8 cellular contexts compared by ENCODE assay signal in the genomic region with DNA sequence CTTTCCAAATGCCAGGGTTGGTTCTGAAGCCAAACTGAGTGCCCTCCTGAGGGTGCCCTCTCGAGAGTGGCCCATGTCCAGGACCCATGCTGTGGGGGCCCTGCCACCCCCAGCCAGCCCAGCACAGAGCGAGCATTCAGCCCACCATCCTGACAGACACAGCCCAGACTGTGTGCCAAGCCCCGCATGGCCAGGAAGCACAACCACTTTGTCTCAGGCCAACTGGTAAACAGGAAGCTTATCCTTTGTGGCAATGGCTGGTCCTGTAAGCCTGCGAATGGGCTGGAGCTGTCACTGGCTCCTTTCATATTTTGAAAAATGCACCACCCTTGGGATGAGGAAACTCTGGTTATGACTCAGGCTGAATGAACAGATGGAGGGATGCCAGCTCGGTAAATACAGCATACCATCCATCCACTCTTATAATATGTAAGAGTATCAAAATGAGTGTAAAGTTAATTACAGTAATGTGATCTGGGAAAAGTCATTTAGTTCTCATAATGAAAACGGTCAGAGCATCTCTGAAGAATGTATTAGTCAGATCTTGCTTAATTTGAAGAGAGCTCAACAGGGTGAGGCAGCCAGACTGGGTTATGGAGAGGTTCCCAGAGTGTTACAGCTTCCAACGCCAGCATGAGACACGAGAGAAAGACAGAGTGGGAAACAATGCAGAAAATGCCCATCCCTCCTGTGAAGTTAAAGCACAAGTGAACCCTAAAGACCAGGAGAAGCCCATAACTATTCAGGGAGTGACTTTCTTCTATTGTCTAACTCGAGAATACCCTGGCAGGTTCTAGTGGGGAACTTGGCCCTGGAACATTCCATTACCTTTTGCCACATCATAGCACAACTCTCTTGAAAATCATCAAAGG.
DNase-seq lines count a peak whose midpoint lies in the region; ATAC-seq lines count a peak whose summit lies in the region.

No MANE protein-coding gene starts in this region.

- H3K4me3 Mint-ChIP-seq in activated naive CD4-positive, alpha-beta T cell treated with anti-CD3 and anti-CD28 coated beads, Interleukin-2, amount 10 ng/mL, durations not matched to agents 7 days and 5 days: peak overlapping the region; percentile 70

- peaks cover 95% of the 10 kb centered on the region for H3K4me1 Mint-ChIP-seq in activated naive CD4-positive, alpha-beta T cell treated with anti-CD3 and anti-CD28 coated beads, Interleukin-2, amount 10 ng/mL, durations not matched to agents 7 days and 5 days

- peak overlapping the region; percentile 90 for H3K27ac Mint-ChIP-seq in activated naive CD4-positive, alpha-beta T cell treated with anti-CD3 and anti-CD28 coated beads, Interleukin-2, amount 10 ng/mL, durations not matched to agents 7 days and 5 days

- CTCF ChIA-PET in activated naive CD4-positive, alpha-beta T cell treated with anti-CD3 and anti-CD28 coated beads, Interleukin-2, amount 10 ng/mL, durations not matched to agents 7 days and 5 days (lab: Charles Lee): interaction anchor here (1.1 to 7.4 kb wide), 5 partner anchors 10 to 73 kb away, joined by 3 to 108 read pairs (median 5); a partner anchor contains a TSS

- peak; percentile 74 for DNase-seq in activated effector memory CD4-positive, alpha-beta T cell treated with anti-CD3 and anti-CD28 coated beads, Interleukin-2, amount 50 U/mL, for 16 hours
- no peak for DNase-seq in activated effector memory CD4-positive, alpha-beta T cell treated with Interleukin-2 at 50 U/mL for 16 hours
- DNase-seq in NOMO-1 treated with DMSO at 0.1 percent for 48 hours (lab: John Stamatoyannopoulos, UW; ENCODE audit: unreplicated experiment) (peak; percentile 27), foreskin melanocyte (peak; percentile 95), non-pigmented ciliary epithelial cell (ENCODE audit: low read depth) (peak; percentile 94), HuH-7.5 (ENCODE audit: low spot score) (no peak)
- peak; percentile 57 for DNase-seq in activated naive CD4-positive, alpha-beta T cell treated with anti-CD3 and anti-CD28 coated beads, Interleukin-2, amount 10 ng/mL, durations not matched to agents 7 days and 5 days

- no peaks in the 10 kb centered on the region for H3K9me3 Mint-ChIP-seq in activated naive CD4-positive, alpha-beta T cell treated with anti-CD3 and anti-CD28 coated beads, Interleukin-2, amount 10 ng/mL, durations not matched to agents 7 days and 5 days

- H3K36me3 Mint-ChIP-seq in activated naive CD4-positive, alpha-beta T cell treated with anti-CD3 and anti-CD28 coated beads, Interleukin-2, amount 10 ng/mL, durations not matched to agents 7 days and 5 days: peaks cover 51% of the 10 kb centered on the region

- no peaks in the 10 kb centered on the region for H3K27me3 Mint-ChIP-seq in activated naive CD4-positive, alpha-beta T cell treated with anti-CD3 and anti-CD28 coated beads, Interleukin-2, amount 10 ng/mL, durations not matched to agents 7 days and 5 days

- peak; percentile 18 for ATAC-seq in HG03097 (IDR thresholded peaks at IDR 0.05; ENCODE audit: low FRiP score, unreplicated experiment)

Comparison
In these comparisons a context has a peak if more than half of its experiments do, and no peak if none do; other contexts are left out.
1. DNase-seq: peak in activated effector memory CD4-positive, alpha-beta T cell treated with anti-CD3 and anti-CD28 coated beads, Interleukin-2, amount 50 U/mL, for 16 hours (single experiment), NOMO-1 treated with DMSO at 0.1 percent for 48 hours (single experiment), activated naive CD4-positive, alpha-beta T cell treated with anti-CD3 and anti-CD28 coated beads, Interleukin-2, amount 10 ng/mL, durations not matched to agents 7 days and 5 days (single experiment), foreskin melanocyte (single experiment) and non-pigmented ciliary epithelial cell (single experiment); none in activated effector memory CD4-positive, alpha-beta T cell treated with Interleukin-2 at 50 U/mL for 16 hours (single experiment) and HuH-7.5 (single experiment).